27 cellular contexts compared by ENCODE assay signal in the genomic region with DNA sequence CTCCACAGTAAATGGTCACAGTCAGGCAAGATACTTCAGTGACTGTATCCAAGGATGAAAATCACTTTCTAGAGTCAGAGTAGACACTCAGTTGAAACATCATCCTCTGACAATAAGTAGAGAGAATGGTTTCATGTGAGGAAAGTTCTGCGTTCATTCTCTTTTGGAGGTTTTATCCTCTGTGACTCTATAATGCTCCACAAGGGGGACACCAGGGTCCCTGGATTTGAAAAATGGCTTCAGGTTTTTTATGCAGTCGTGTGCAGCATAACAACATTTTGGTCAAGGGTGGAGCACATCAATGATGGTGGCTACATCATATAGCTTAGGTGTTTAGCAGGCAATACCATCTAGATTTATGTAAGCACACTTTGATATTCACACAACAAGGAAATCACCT. TPM values are rescaled to one million over a fixed set of nuclear protein-coding genes. Genes with fewer than 3 reads are reported as not detected.
DNase-seq lines count a peak whose midpoint lies in the region; ATAC-seq and TF ChIP-seq lines count a peak whose summit lies in the region.
"Had no signal": no experiment of that assay in that cellular context is flagged by ENCODE, and none has a peak within 500 bp of the region (broad histone marks: within the 10 kb centered on the region; RNA-seq: fewer than 3 reads in every experiment).

No MANE protein-coding gene starts in this region.

- H4K20me1 ChIP-seq in OCI-LY1 (ENCODE audit: insufficient read depth, low read length) = no peaks in the 10 kb centered on the region

- no peak overlapping the region for H3K4me2 ChIP-seq in OCI-LY1 (ENCODE audit: low read length)

- DNase-seq in DMS 273 (lab: John Stamatoyannopoulos, UW; ENCODE audit: unreplicated experiment) (peak; percentile 18), DMS 273 treated with DMSO at 0.1 percent for 48 hours (lab: John Stamatoyannopoulos, UW) (no peak), GM13977 (ENCODE audit: low spot score) (no peak), nephron progenitor cell (no peak), NOMO-1 (lab: John Stamatoyannopoulos, UW; ENCODE audit: unreplicated experiment in 2 of 2) (no peak), mesothelial cell of epicardium (ENCODE audit: low spot score in 2 of 2, unreplicated experiment in 2 of 2) (no peak)
- DNase-seq: AML-193; heart left ventricle; mammary epithelial cell; MG63; NCI-H1417 treated with DMSO at 0.1 percent for 48 hours; NCI-H524 treated with DMSO at 0.1 percent for 48 hours; OCI-M1; stimulated activated CD4-positive, alpha-beta T cell treated with anti-CD3 and anti-CD28 coated beads, Interleukin-2, amount 100 ng/mL, for 48 hours; substantia nigra; T-helper 9 cell; upper lobe of right lung had no signal

- H3K27ac ChIP-seq in OCI-LY1 (ENCODE audit: low read depth, low read length, poor library complexity, severe bottlenecking) = no peak overlapping the region
- H3K27ac ChIP-seq: 22Rv1, epithelial cell of prostate, heart left ventricle, upper lobe of right lung had no signal

- H3K79me2 ChIP-seq in OCI-LY1 (ENCODE audit: insufficient read depth, low read length) = no peaks in the 10 kb centered on the region

- H3K9ac ChIP-seq in OCI-LY1 (ENCODE audit: low read length) = no peak overlapping the region

- in situ Hi-C loops in GM13977 (cut with MboI; ENCODE audit: low pct_unique_long_range_greater_than_20kb, low sequenced_read_pairs, unreplicated experiment) = no loop called here

- no peaks in the 10 kb centered on the region for H3K27me3 ChIP-seq in OCI-LY1 (ENCODE audit: insufficient read depth, low read length)
- H3K27me3 ChIP-seq: heart left ventricle, MG63, upper lobe of right lung had no signal

- H3K4me3 Mint-ChIP-seq in nephron progenitor cell (no peak overlapping the region), mesothelial cell of epicardium (no peak overlapping the region)
- H3K4me3 Mint-ChIP-seq: activated naive CD8-positive, alpha-beta T cell; central memory CD8-positive, alpha-beta T cell; IgD-negative memory B cell; stimulated activated effector memory CD8-positive, alpha-beta T cell treated with anti-CD3 and anti-CD28 coated beads, Interleukin-12 subunit alpha, Interleukin-12 subunit beta, amount 100 ng/mL, for 72 hours had no signal

- H3F3A ChIP-seq in OCI-LY1 (ENCODE audit: insufficient read depth, low read length) = no peaks in the 10 kb centered on the region

- H2AFZ ChIP-seq in OCI-LY1 (ENCODE audit: low read length) = no peak overlapping the region

- H3K4me1 Mint-ChIP-seq in nephron progenitor cell = no peaks in the 10 kb centered on the region
- peaks cover 9% of the 10 kb centered on the region for H3K4me1 Mint-ChIP-seq in mesothelial cell of epicardium
- H3K4me1 Mint-ChIP-seq: central memory CD8-positive, alpha-beta T cell; stimulated activated effector memory CD8-positive, alpha-beta T cell treated with anti-CD3 and anti-CD28 coated beads, Interleukin-12 subunit alpha, Interleukin-12 subunit beta, amount 100 ng/mL, for 72 hours had no signal

- no peak for ATAC-seq in esophagus mucosa
- ATAC-seq: heart left ventricle; Right ventricle myocardium inferior; stimulated activated effector memory CD8-positive, alpha-beta T cell treated with anti-CD3 and anti-CD28 coated beads, Interleukin-12 subunit alpha, Interleukin-12 subunit beta, amount 100 ng/mL, for 72 hours; upper lobe of right lung had no signal

- H3K27me3 Mint-ChIP-seq in nephron progenitor cell (ENCODE audit: low read depth, poor library complexity) (no peaks in the 10 kb centered on the region), mesothelial cell of epicardium (ENCODE audit: low read depth) (no peaks in the 10 kb centered on the region)
- H3K27me3 Mint-ChIP-seq: activated naive CD8-positive, alpha-beta T cell; central memory CD8-positive, alpha-beta T cell had no signal

- H3K36me3 Mint-ChIP-seq in nephron progenitor cell (ENCODE audit: low read depth) (no peaks in the 10 kb centered on the region), mesothelial cell of epicardium (peaks cover 3% of the 10 kb centered on the region)
- H3K36me3 Mint-ChIP-seq: activated naive CD8-positive, alpha-beta T cell; IgD-negative memory B cell; stimulated activated effector memory CD8-positive, alpha-beta T cell treated with anti-CD3 and anti-CD28 coated beads, Interleukin-12 subunit alpha, Interleukin-12 subunit beta, amount 100 ng/mL, for 72 hours had no signal

- H3K9me3 Mint-ChIP-seq in nephron progenitor cell (no peaks in the 10 kb centered on the region), mesothelial cell of epicardium (peaks cover 10% of the 10 kb centered on the region)
- H3K9me3 Mint-ChIP-seq: activated T-helper 2 cell treated with anti-CD3 and anti-CD28 coated beads, Interferon-gamma antibody, Interleukin-2, Interleukin-4, amounts not matched to agents 10 μg/mL and 5 μg/mL and 100 μg/mL, durations not matched to agents 14 hours and 24 hours and 36 hours; central memory CD8-positive, alpha-beta T cell; IgD-negative memory B cell; stimulated activated effector memory CD8-positive, alpha-beta T cell treated with anti-CD3 and anti-CD28 coated beads, Interleukin-12 subunit alpha, Interleukin-12 subunit beta, amount 100 ng/mL, for 72 hours had no signal

- no peak overlapping the region for H3K4me3 ChIP-seq in OCI-LY1 (ENCODE audit: low read depth, low read length, poor library complexity, severe bottlenecking)
- H3K4me3 ChIP-seq: heart left ventricle, MG63, upper lobe of right lung had no signal

- H3K36me3 ChIP-seq in OCI-LY1 (ENCODE audit: insufficient read depth, low read length) = no peaks in the 10 kb centered on the region
- H3K36me3 ChIP-seq: heart left ventricle, MG63, upper lobe of right lung had no signal

- H3K9me3 ChIP-seq in OCI-LY1 (ENCODE audit: low read length) = no peaks in the 10 kb centered on the region
- H3K9me3 ChIP-seq: heart left ventricle, MG63, upper lobe of right lung had no signal

- no peaks in the 10 kb centered on the region for H3K9me2 ChIP-seq in OCI-LY1 (ENCODE audit: low read depth, low read length)

- H3K4me1 ChIP-seq in OCI-LY1 (ENCODE audit: insufficient read depth, low read length, severe bottlenecking) = no peaks in the 10 kb centered on the region
- H3K4me1 ChIP-seq: upper lobe of right lung had no signal

- H3K27ac Mint-ChIP-seq in nephron progenitor cell = no peak overlapping the region
- no peak overlapping the region for H3K27ac Mint-ChIP-seq in mesothelial cell of epicardium
- H3K27ac Mint-ChIP-seq: activated naive CD8-positive, alpha-beta T cell; activated T-helper 2 cell treated with anti-CD3 and anti-CD28 coated beads, Interferon-gamma antibody, Interleukin-2, Interleukin-4, amounts not matched to agents 10 μg/mL and 5 μg/mL and 100 μg/mL, durations not matched to agents 14 hours and 24 hours and 36 hours; IgD-negative memory B cell; stimulated activated effector memory CD8-positive, alpha-beta T cell treated with anti-CD3 and anti-CD28 coated beads, Interleukin-12 subunit alpha, Interleukin-12 subunit beta, amount 100 ng/mL, for 72 hours had no signal

- peak; percentile 1 for TF ChIP-seq CTCF in GM13977 (IDR thresholded peaks at IDR 0.05; ENCODE audit: extremely low read depth, insufficient read depth, missing control alignments)
- peak; percentile 60 for TF ChIP-seq CTCF in OCI-LY1 (IDR thresholded peaks at IDR 0.05; ENCODE audit: low read length)
- peak; percentile 8 for TF ChIP-seq CTCF in nephron progenitor cell (IDR thresholded peaks at IDR 0.05)
- TF ChIP-seq CTCF in mesothelial cell of epicardium (IDR thresholded peaks at IDR 0.05; ENCODE audit: unreplicated experiment) = no peak

RNA-seq across cellular contexts. Expression of a gene that starts 40.4 kb away (rescaled TPM):
- total RNA-seq in esophagus mucosa (17.9 TPM), mesothelial cell of epicardium (30.5 to 35.1 TPM (median 31.7 TPM) in 3 replicates)
